9 cellular contexts compared by ENCODE assay signal in genomic region chr1:150560011-150560438, GRCh38. TPM values are rescaled to one million over a fixed set of nuclear protein-coding genes. Genes with fewer than 3 reads are reported as not detected.
DNase-seq lines count a peak whose midpoint lies in the region; ATAC-seq and TF ChIP-seq lines count a peak whose summit lies in the region.
"Had no signal": no experiment of that assay in that cellular context is flagged by ENCODE, and none has a peak within 500 bp of the region (broad histone marks: within the 10 kb centered on the region; RNA-seq: fewer than 3 reads in every experiment).

No MANE protein-coding gene starts in this region.

- peaks cover 23 to 68% (median 55%) of the 10 kb centered on the region in 12 donors for H3K4me1 ChIP-seq in heart left ventricle

- peak; percentile 80 to 95 (median 91) for TF ChIP-seq CTCF in heart left ventricle (IDR thresholded peaks at IDR 0.05)
- TF ChIP-seq CTCF in progenitor cell of endocrine pancreas (IDR thresholded peaks at IDR 0.05; ENCODE audit: unreplicated experiment): peak; percentile 86

- intact Hi-C loops in heart left ventricle (cut with DNase I): loop anchor here (1.0 to 10.0 kb wide), 11 partner anchors 19 to 367 kb away; partner anchors contain the start of genes ENSA (in 3 of the 10), GOLPH3L (in 3 of the 10), MCL1 (in 2 of the 10) and RPRD2 (in 1 of the 10)

- H3K4me3 Mint-ChIP-seq in activated naive CD8-positive, alpha-beta T cell treated with anti-CD3 and anti-CD28 coated beads for 36 hours: peak overlapping the region; percentile 91
- peak overlapping the region; percentile 45 for H3K4me3 Mint-ChIP-seq in progenitor cell of endocrine pancreas (ENCODE audit: low read depth)

- H3K27ac ChIP-seq in heart left ventricle: peak overlapping the region; percentile 94 to 100 (median 100)

- ATAC-seq in heart left ventricle: peak in 3 of 4 donors; percentile 6 to 22 (median 8)
- no peak for ATAC-seq in GM21515 (IDR thresholded peaks at IDR 0.05; ENCODE audit: unreplicated experiment)
- no peak for ATAC-seq in HG02884 (IDR thresholded peaks at IDR 0.05; ENCODE audit: unreplicated experiment)

- H3K27ac Mint-ChIP-seq in activated naive CD8-positive, alpha-beta T cell treated with anti-CD3 and anti-CD28 coated beads for 36 hours: peak overlapping the region; percentile 75
- H3K27ac Mint-ChIP-seq in progenitor cell of endocrine pancreas: no peak overlapping the region

- H3K4me1 Mint-ChIP-seq in activated naive CD8-positive, alpha-beta T cell treated with anti-CD3 and anti-CD28 coated beads for 36 hours: peaks cover 38% of the 10 kb centered on the region
- H3K4me1 Mint-ChIP-seq in progenitor cell of endocrine pancreas (ENCODE audit: low read depth): peaks cover 51% of the 10 kb centered on the region

- DNase-seq in DMS114 treated with DMSO at 0.1 percent for 48 hours (lab: John Stamatoyannopoulos, UW; ENCODE audit: unreplicated experiment) (peak; percentile 73), LoVo (ENCODE audit: low spot score) (peak; percentile 63), SK-N-DZ (ENCODE audit: low spot score) (peak; percentile 83), heart left ventricle (peak; percentile 76 to 83 (median 80)), progenitor cell of endocrine pancreas (ENCODE audit: low spot score, unreplicated experiment) (peak; percentile 66)
- peak; percentile 75 for DNase-seq in activated naive CD8-positive, alpha-beta T cell treated with anti-CD3 and anti-CD28 coated beads for 36 hours

- no peaks in the 10 kb centered on the region for H3K9me3 Mint-ChIP-seq in activated naive CD8-positive, alpha-beta T cell treated with anti-CD3 and anti-CD28 coated beads for 36 hours
- H3K9me3 Mint-ChIP-seq in progenitor cell of endocrine pancreas (ENCODE audit: low read depth): no peaks in the 10 kb centered on the region

- no peaks in the 10 kb centered on the region for H3K36me3 Mint-ChIP-seq in activated naive CD8-positive, alpha-beta T cell treated with anti-CD3 and anti-CD28 coated beads for 36 hours
- H3K36me3 Mint-ChIP-seq in progenitor cell of endocrine pancreas (ENCODE audit: insufficient read depth): peaks cover 1% of the 10 kb centered on the region

- 24 to 29% (median 27%) methylated on average over 9 of the region's 9 CpGs for WGBS in heart left ventricle, 4 donors

- no peaks in the 10 kb centered on the region for H3K27me3 ChIP-seq in heart left ventricle

- no peaks in the 10 kb centered on the region for H3K27me3 Mint-ChIP-seq in activated naive CD8-positive, alpha-beta T cell treated with anti-CD3 and anti-CD28 coated beads for 36 hours
- H3K27me3 Mint-ChIP-seq in progenitor cell of endocrine pancreas: no peaks in the 10 kb centered on the region

- no peaks in the 10 kb centered on the region for H3K9me3 ChIP-seq in heart left ventricle

- peak in 1 of 2 donors; percentile 20 for TF ChIP-seq POLR2A in heart left ventricle (IDR thresholded peaks at IDR 0.05)

- H3K4me3 ChIP-seq in heart left ventricle: peak overlapping the region in 8 of 12 donors; percentile 53 to 69 (median 60)

- H3K36me3 ChIP-seq in heart left ventricle: peaks cover 0 to 29% (median 5%) of the 10 kb centered on the region in 9 donors

RNA-seq across cellular contexts. Expression of gene ADAMTSL4, which starts 10.8 kb away (rescaled TPM):
- polyA plus RNA-seq in SK-N-DZ (2014; cell fraction: cytosol; rRNA removed): 0.48 and 1.3 TPM in 2 replicates
- polyA plus RNA-seq in SK-N-DZ (2014; cell fraction: nucleus; rRNA removed): 2.5 and 6.9 TPM in 2 replicates
- under 1 TPM; 0.06 to 0.10 TPM for total RNA-seq in activated naive CD8-positive, alpha-beta T cell treated with anti-CD3 and anti-CD28 coated beads for 36 hours
- total RNA-seq in heart left ventricle: 10 to 100 TPM; 19.2 to 69.0 (median 40.9) TPM
- polyA plus RNA-seq in heart left ventricle: 10 to 100 TPM; 41.1 to 61.7 TPM
- 5.5 and 6.9 TPM in 2 replicates for total RNA-seq in progenitor cell of endocrine pancreas
- total RNA-seq: activated CD8-positive, alpha-beta memory T cell treated with anti-CD3 and anti-CD28 coated beads for 36 hours had no signal

RNA-seq across cellular contexts. Expression of gene MCL1, which starts 19.4 kb away (rescaled TPM):
- 109 and 112 TPM in 2 replicates for polyA plus RNA-seq in SK-N-DZ (2014; cell fraction: cytosol; rRNA removed)
- polyA plus RNA-seq in SK-N-DZ (2014; cell fraction: nucleus; rRNA removed): 116 and 145 TPM in 2 replicates
- total RNA-seq in activated naive CD8-positive, alpha-beta T cell treated with anti-CD3 and anti-CD28 coated beads for 36 hours: 100 to 1,000 TPM; 209 to 217 TPM
- total RNA-seq in heart left ventricle (100 to 1,000 TPM in 6 of 9 donors, 10 to 100 TPM in 3; 77.2 to 180 (median 104) TPM), progenitor cell of endocrine pancreas (204 and 212 TPM in 2 replicates)
- 100 to 1,000 TPM in 1 of 2 donors, 10 to 100 TPM in 1; 57.1 to 118 TPM for polyA plus RNA-seq in heart left ventricle

RNA-seq across cellular contexts. Expression of gene FALEC, which starts 44.5 kb away (rescaled TPM):
- 0.58 and 0.60 TPM in 2 replicates for polyA plus RNA-seq in SK-N-DZ (2014; cell fraction: cytosol; rRNA removed)
- polyA plus RNA-seq in SK-N-DZ (2014; cell fraction: nucleus; rRNA removed): not detected in 2 replicates
- not detected for total RNA-seq in activated naive CD8-positive, alpha-beta T cell treated with anti-CD3 and anti-CD28 coated beads for 36 hours
- under 1 TPM in 2 of 9 donors, not detected in 7; 0.51 to 0.96 TPM for total RNA-seq in heart left ventricle
- polyA plus RNA-seq in heart left ventricle: under 1 TPM; 0.18 to 0.46 TPM
- total RNA-seq in progenitor cell of endocrine pancreas: 0.57 TPM in 1 of 2 replicates, not detected in the other

RNA-seq across cellular contexts. Expression of gene ECM1, which starts 52.1 kb away (rescaled TPM):
- 1.2 and 1.3 TPM in 2 replicates for polyA plus RNA-seq in SK-N-DZ (2014; cell fraction: cytosol; rRNA removed)
- 8.0 and 10.6 TPM in 2 replicates for polyA plus RNA-seq in SK-N-DZ (2014; cell fraction: nucleus; rRNA removed)
- under 1 TPM; 0.88 to 0.99 TPM for total RNA-seq in activated naive CD8-positive, alpha-beta T cell treated with anti-CD3 and anti-CD28 coated beads for 36 hours
- total RNA-seq in heart left ventricle (10 to 100 TPM; 10.9 to 35.3 (median 15.4) TPM), progenitor cell of endocrine pancreas (1.9 and 2.1 TPM in 2 replicates)
- polyA plus RNA-seq in heart left ventricle: 10 to 100 TPM; 11.3 to 15.6 TPM

Comparison
In these comparisons a context has a peak if more than half of its experiments do, and no peak if none do; other contexts are left out.
1. ATAC-seq: peak in heart left ventricle (3 of 4); none in GM21515 (single experiment) and HG02884 (single experiment).
2. Peak in every context shown above with its lines, with median percentiles within 50 percentile points of each other: DNase-seq.